ENCODE assay signal across 6 cellular contexts in genomic region chr14:20986811-20987210, GRCh38. TPM values are rescaled to one million over a fixed set of nuclear protein-coding genes. Genes with fewer than 3 reads are reported as not detected.
DNase-seq lines count a peak whose midpoint lies in the region; ATAC-seq and TF ChIP-seq lines count a peak whose summit lies in the region.

No MANE protein-coding gene starts in this region.

- no peaks in the 10 kb centered on the region for H3K9me3 Mint-ChIP-seq in activated T-helper 17 cell treated with anti-CD3 and anti-CD28 coated beads, Interleukin-2, amount 50 U/mL, for 72 hours
- H3K9me3 Mint-ChIP-seq in Caco-2 (ENCODE audit: unreplicated experiment): no peaks in the 10 kb centered on the region

- peak; percentile 30 for ATAC-seq in activated T-helper 17 cell treated with anti-CD3 and anti-CD28 coated beads, Interleukin-2, amount 50 U/mL, for 72 hours (replicated peaks)

- DNase-seq in EH (ENCODE audit: low read depth) (peak; percentile 95), kidney tubule cell (ENCODE audit: low spot score) (peak; percentile 93), NCI-H2171 treated with DMSO at 0.1 percent for 48 hours (lab: John Stamatoyannopoulos, UW) (no peak), NCI-H187 (lab: John Stamatoyannopoulos, UW) (no peak), Caco-2 (no peak)

- H3K27me3 Mint-ChIP-seq in activated T-helper 17 cell treated with anti-CD3 and anti-CD28 coated beads, Interleukin-2, amount 50 U/mL, for 72 hours: peaks cover 3% of the 10 kb centered on the region
- H3K27me3 Mint-ChIP-seq in Caco-2 (ENCODE audit: insufficient read depth, unreplicated experiment): no peaks in the 10 kb centered on the region

- peaks cover 23% of the 10 kb centered on the region for H3K36me3 Mint-ChIP-seq in activated T-helper 17 cell treated with anti-CD3 and anti-CD28 coated beads, Interleukin-2, amount 50 U/mL, for 72 hours (ENCODE audit: low read depth)
- peaks cover 16% of the 10 kb centered on the region for H3K36me3 Mint-ChIP-seq in Caco-2 (ENCODE audit: insufficient read depth, unreplicated experiment)

- no peaks in the 10 kb centered on the region for H3K27me3 ChIP-seq in Caco-2 (replicated peaks; ENCODE audit: control insufficient read depth, insufficient read depth, low read length)

- no TSS peak for BruUV-seq in Caco-2 (replicated peaks; lab: Mats Ljungman, UMichigan)

- CTCF ChIA-PET in Caco-2 (lab: Charles Lee): no interaction called here

- TF ChIP-seq CTCF in Caco-2 (IDR thresholded peaks at IDR 0.05; ENCODE audit: insufficient read depth in 1 of 2, low read depth in 1 of 2, low read length in 1 of 2, severe bottlenecking in 1 of 2, unreplicated experiment in 1 of 2): no peak

- no peak overlapping the region for H3K4me3 Mint-ChIP-seq in activated T-helper 17 cell treated with anti-CD3 and anti-CD28 coated beads, Interleukin-2, amount 50 U/mL, for 72 hours
- H3K4me3 Mint-ChIP-seq in Caco-2 (ENCODE audit: unreplicated experiment): no peak overlapping the region

- POLR2A ChIA-PET in Caco-2 (lab: Charles Lee): no interaction called here

- H3K36me3 ChIP-seq in Caco-2 (ENCODE audit: control insufficient read depth, insufficient read depth, low read length): no peaks in the 10 kb centered on the region

- peaks cover 19% of the 10 kb centered on the region for H3K4me1 ChIP-seq in Caco-2

- peaks cover under 1% of the 10 kb centered on the region for H3K4me1 Mint-ChIP-seq in activated T-helper 17 cell treated with anti-CD3 and anti-CD28 coated beads, Interleukin-2, amount 50 U/mL, for 72 hours
- H3K4me1 Mint-ChIP-seq in Caco-2 (ENCODE audit: low read depth, unreplicated experiment): peaks cover 6% of the 10 kb centered on the region

- intact Hi-C loops in Caco-2 (cut with micrococcal nuclease; ENCODE audit: unreplicated experiment): no loop called here

- H3K9me3 ChIP-seq in Caco-2: no peaks in the 10 kb centered on the region

- H3K4me3 ChIP-seq in Caco-2 (ENCODE audit: low read depth, low read length): no peak overlapping the region

- no peak overlapping the region for H3K27ac Mint-ChIP-seq in activated T-helper 17 cell treated with anti-CD3 and anti-CD28 coated beads, Interleukin-2, amount 50 U/mL, for 72 hours
- H3K27ac Mint-ChIP-seq in Caco-2 (ENCODE audit: unreplicated experiment): no peak overlapping the region

RNA-seq across cellular contexts. Expression of gene METTL17, which starts 3.0 kb away (rescaled TPM):
- total RNA-seq in activated T-helper 17 cell treated with anti-CD3 and anti-CD28 coated beads, Interleukin-2, amount 50 U/mL, for 72 hours: 100 to 1,000 TPM in 1 of 2 donors, 10 to 100 TPM in 1; 83.2 to 102 TPM
- 78.8 and 80.5 TPM in 2 replicates for total RNA-seq in Caco-2 (2022)

RNA-seq across cellular contexts. Expression of gene SLC39A2, which starts 12.3 kb away (rescaled TPM):
- total RNA-seq in activated T-helper 17 cell treated with anti-CD3 and anti-CD28 coated beads, Interleukin-2, amount 50 U/mL, for 72 hours: under 1 TPM; 0.24 to 0.30 TPM
- total RNA-seq in Caco-2 (2022): 0.81 and 0.88 TPM in 2 replicates

RNA-seq across cellular contexts. Expression of gene RNASE2, which starts 31.5 kb away (rescaled TPM):
- total RNA-seq in activated T-helper 17 cell treated with anti-CD3 and anti-CD28 coated beads, Interleukin-2, amount 50 U/mL, for 72 hours: not detected
- not detected in 2 replicates for total RNA-seq in Caco-2 (2022)

RNA-seq across cellular contexts. Expression of gene NDRG2, which starts 38.0 kb away (rescaled TPM):
- 1 to 10 TPM; 4.1 to 5.4 TPM for total RNA-seq in activated T-helper 17 cell treated with anti-CD3 and anti-CD28 coated beads, Interleukin-2, amount 50 U/mL, for 72 hours
- total RNA-seq in Caco-2 (2022): 16.4 and 17.7 TPM in 2 replicates

RNA-seq across cellular contexts. Expression of gene TPPP2, which starts 43.2 kb away (rescaled TPM):
- total RNA-seq in activated T-helper 17 cell treated with anti-CD3 and anti-CD28 coated beads, Interleukin-2, amount 50 U/mL, for 72 hours: not detected
- total RNA-seq in Caco-2 (2022): not detected in 2 replicates

Comparison
In these comparisons a context has a peak if more than half of its experiments do, and no peak if none do; other contexts are left out.
1. DNase-seq: peak in EH (single experiment) and kidney tubule cell (single experiment); none in NCI-H2171 treated with DMSO at 0.1 percent for 48 hours (single experiment), NCI-H187 (0 of 2) and Caco-2 (0 of 2).